ENCODE assay signal across 8 cellular contexts in genomic region chr12:110619534-110619953, GRCh38. TPM values are rescaled to one million over a fixed set of nuclear protein-coding genes. Genes with fewer than 3 reads are reported as not detected.
DNase-seq lines count a peak whose midpoint lies in the region; ATAC-seq and TF ChIP-seq lines count a peak whose summit lies in the region.

No MANE protein-coding gene starts in this region.

- DNase-seq in Peyer's patch: peak in 2 of 3 donors; percentile 56 to 61
- peak; percentile 14 for DNase-seq in posterior vena cava (ENCODE audit: low spot score)
- no peak for DNase-seq in hippocampal formation (lab: John Stamatoyannopoulos, UW)
- DNase-seq in COR-L47 (lab: John Stamatoyannopoulos, UW): no peak
- DNase-seq in DMS79 treated with DMSO at 0.1 percent for 48 hours (lab: John Stamatoyannopoulos, UW): no peak
- no peak for DNase-seq in activated CD4-positive, CD25-positive, alpha-beta regulatory T cell (lab: John Stamatoyannopoulos, UW)

- no peaks in the 10 kb centered on the region for H3K9me3 ChIP-seq in Peyer's patch

- no peaks in the 10 kb centered on the region for H3K27me3 ChIP-seq in Peyer's patch

- peak in 1 of 6 experiments; percentile 33 for TF ChIP-seq CTCF in Peyer's patch (IDR thresholded peaks at IDR 0.05)

- intact Hi-C loops in posterior vena cava (cut with DNase I): no loop called here

- H3K27ac ChIP-seq in Peyer's patch: peak overlapping the region in 2 of 4 donors; percentile 24 to 76

- H3K4me3 ChIP-seq in Peyer's patch: peak overlapping the region in 1 of 4 donors; percentile 17

- H3K36me3 ChIP-seq in Peyer's patch: no peaks in the 10 kb centered on the region

- H3K4me1 ChIP-seq in Peyer's patch: peaks cover 0 to 2% (median 0%) of the 10 kb centered on the region in 4 donors

- peak; percentile 48 for ATAC-seq in GM18502 (IDR thresholded peaks at IDR 0.05; ENCODE audit: poor library complexity, unreplicated experiment)
- peak; percentile 47 for ATAC-seq in HG02571 (IDR thresholded peaks at IDR 0.05; ENCODE audit: unreplicated experiment)

- TF ChIP-seq POLR2A in Peyer's patch (IDR thresholded peaks at IDR 0.05): no peak

RNA-seq across cellular contexts. Expression of gene TCTN1, which starts 5.6 kb away (rescaled TPM):
- total RNA-seq in Peyer's patch (10 to 100 TPM in 2 of 4 donors, 1 to 10 TPM in 2; 9.1 to 53.6 (median 9.7) TPM), posterior vena cava (10 to 100 TPM; 24.0 to 35.8 TPM)

RNA-seq across cellular contexts. Expression of gene PPTC7, which starts 36.4 kb away (rescaled TPM):
- total RNA-seq in Peyer's patch (10 to 100 TPM; 19.5 to 21.4 (median 20.1) TPM), posterior vena cava (10 to 100 TPM; 21.5 to 34.5 TPM)

Comparison
In these comparisons a context has a peak if more than half of its experiments do, and no peak if none do; other contexts are left out.
1. DNase-seq: peak in Peyer's patch (2 of 3) and posterior vena cava (single experiment); none in hippocampal formation (0 of 2), COR-L47 (single experiment), DMS79 treated with DMSO at 0.1 percent for 48 hours (single experiment) and activated CD4-positive, CD25-positive, alpha-beta regulatory T cell (0 of 4).